ENCODE assay signal across 13 cellular contexts in the genomic region with DNA sequence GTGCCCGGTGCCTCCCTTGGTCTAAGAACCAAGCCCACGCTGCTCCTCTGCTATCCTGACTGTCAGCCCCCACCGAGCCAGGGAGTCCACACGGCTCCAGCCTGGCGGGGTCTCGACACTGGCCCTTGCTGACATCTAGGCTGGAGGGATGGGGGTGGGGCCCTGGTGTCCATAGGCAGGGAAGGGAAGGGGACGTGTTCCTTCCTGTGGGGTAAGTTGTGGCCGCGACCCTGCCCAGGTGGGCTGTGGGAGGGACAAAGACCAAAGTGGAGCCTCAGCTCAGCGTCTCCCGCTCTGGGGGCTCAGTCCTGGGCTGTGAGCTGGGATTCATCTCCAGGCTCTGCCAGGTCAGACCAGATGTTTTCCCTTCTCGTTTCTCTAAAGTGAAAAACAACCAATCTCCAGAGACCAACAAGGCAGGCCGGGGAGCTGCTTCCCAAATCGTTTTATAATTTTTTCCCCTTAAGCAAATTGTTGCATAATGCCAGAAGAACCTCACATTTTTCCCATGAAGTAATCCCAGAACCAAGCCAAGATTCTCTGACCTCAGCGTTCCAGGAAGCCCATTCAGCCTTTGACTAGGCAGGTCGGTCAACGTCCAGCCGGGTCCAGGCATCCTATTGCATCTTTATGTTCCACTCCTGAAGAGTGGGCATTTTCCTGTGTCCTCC.
DNase-seq lines count a peak whose midpoint lies in the region; ATAC-seq and TF ChIP-seq lines count a peak whose summit lies in the region.
"Had no signal": no experiment of that assay in that cellular context is flagged by ENCODE, and none has a peak within 500 bp of the region (broad histone marks: within the 10 kb centered on the region; RNA-seq: fewer than 3 reads in every experiment).

No MANE protein-coding gene starts in this region.

- peak overlapping the region; percentile 8 for H3K9ac ChIP-seq in adipocyte (ENCODE audit: low read length)

- H3K4me3 ChIP-seq in AG09309 (ENCODE audit: control insufficient read depth, low read depth, low read length) (no peak overlapping the region), adipocyte (ENCODE audit: low read length) (no peak overlapping the region)

- H3K4me1 ChIP-seq in adipocyte (ENCODE audit: control insufficient read depth, insufficient read depth, low read length) = peaks cover 12% of the 10 kb centered on the region

- DNase-seq in AG09309 (ENCODE audit: low read depth) (peak; percentile 83), adipocyte (ENCODE audit: low read depth) (peak; percentile 90), glomerular visceral epithelial cell (ENCODE audit: extremely low spot score) (peak; percentile 38), pulmonary artery endothelial cell (ENCODE audit: low read depth, low spot score) (peak; percentile 22), NK-92 (lab: John Stamatoyannopoulos, UW; ENCODE audit: unreplicated experiment) (no peak), OCI-M2 (lab: John Stamatoyannopoulos, UW; ENCODE audit: unreplicated experiment) (no peak)
- DNase-seq: activated CD4-positive, alpha-beta T cell treated with anti-CD3 and anti-CD28 coated beads for 4 hours; activated naive CD4-positive, alpha-beta T cell treated with anti-CD3 and anti-CD28 coated beads, Interleukin-2, amount 10 ng/mL, durations not matched to agents 7 days and 5 days; C1 segment of cervical spinal cord; stimulated activated CD4-positive, alpha-beta T cell treated with anti-CD3 and anti-CD28 coated beads, Interleukin-4, amount 100 ng/mL, for 4 hours had no signal

- ATAC-seq in HG03097 (IDR thresholded peaks at IDR 0.05; ENCODE audit: low FRiP score, unreplicated experiment) (no peak), GM19035 (IDR thresholded peaks at IDR 0.05; ENCODE audit: unreplicated experiment) (no peak)
- ATAC-seq: esophagus mucosa had no signal

- no peak for TF ChIP-seq CTCF in AG09309 (IDR thresholded peaks at IDR 0.05; ENCODE audit: control insufficient read depth, insufficient read depth, low read depth, low read length, missing control alignments)

- H3K27me3 ChIP-seq in adipocyte (replicated peaks; ENCODE audit: control insufficient read depth, insufficient read depth, low read length) = no peaks in the 10 kb centered on the region

- no peaks in the 10 kb centered on the region for H3K36me3 ChIP-seq in adipocyte (ENCODE audit: control insufficient read depth, insufficient read depth, low read length, severe bottlenecking)

- H3K9me3 ChIP-seq in adipocyte (ENCODE audit: control insufficient read depth, low read length) = no peaks in the 10 kb centered on the region

Comparison
In these comparisons a context has a peak if more than half of its experiments do, and no peak if none do; other contexts are left out.
1. DNase-seq: peak in AG09309 (single experiment), adipocyte (single experiment), glomerular visceral epithelial cell (single experiment) and pulmonary artery endothelial cell (single experiment); none in NK-92 (single experiment) and OCI-M2 (single experiment).